Comparison of ENCODE assay signal across 28 cellular contexts in genomic region chr2:178899664-178900063, GRCh38.
"Had no signal": no experiment of that assay in that cellular context is flagged by ENCODE, and none has a peak within 500 bp of the region (broad histone marks: within the 10 kb centered on the region; RNA-seq: fewer than 3 reads in every experiment).

No MANE protein-coding gene starts in this region.

- DNase-seq: kidney glomerular epithelial cell; left cardiac atrium; left ventricle myocardium superior; lower lobe of right lung; mammary epithelial cell; mesenchymal stem cell; naive thymus-derived CD8-positive, alpha-beta T cell; nucleus accumbens; pancreas; posterior cingulate gyrus; right lobe of liver; stimulated activated CD4-positive, alpha-beta T cell treated with anti-CD3 and anti-CD28 coated beads, Interleukin-1b, Interleukin-23, amount 100 ng/mL, for 48 hours; stimulated activated CD4-positive, alpha-beta T cell treated with anti-CD3 and anti-CD28 coated beads, Interleukin-2, amount 100 ng/mL, for 48 hours; stimulated activated CD4-positive, alpha-beta T cell treated with anti-CD3 and anti-CD28 coated beads, Interleukin-4, amount 100 ng/mL, for 4 hours; stimulated activated CD8-positive, alpha-beta memory T cell treated with anti-CD3 and anti-CD28 coated beads, Interleukin-4, amount 100 ng/mL, for 48 hours; stimulated activated naive CD4-positive, alpha-beta T cell treated with Interleukin-2 at 50 U/mL for 16 hours; stimulated activated naive CD8-positive, alpha-beta T cell treated with anti-CD3 and anti-CD28 coated beads, Interleukin-15, amount 100 ng/mL, for 72 hours; substantia nigra; transverse colon; upper lobe of left lung had no signal

- H3K27me3 ChIP-seq: pancreas, right atrium auricular region, right lobe of liver, transverse colon, upper lobe of left lung, vagina had no signal

- H3K4me3 ChIP-seq: lower lobe of right lung, pancreas, right atrium auricular region, right lobe of liver, smooth muscle cell, transverse colon, upper lobe of left lung, vagina had no signal

- H3K4me2 ChIP-seq: smooth muscle cell had no signal

- FAIRE-seq: keratinocyte, pancreas had no signal

- H3K9me3 ChIP-seq: lower lobe of right lung, pancreas, right atrium auricular region, right lobe of liver, transverse colon, upper lobe of left lung, vagina had no signal

- ATAC-seq: left cardiac atrium; left lobe of liver; left ventricle myocardium superior; lower lobe of right lung; naive thymus-derived CD8-positive, alpha-beta T cell; pancreas; right lobe of liver; stimulated activated memory B cell treated with anti-CD40 and anti-IgM and Interleukin-4, amounts not matched to agents 10 μg/mL and 1 μg/mL and 100 μg/mL, for 72 hours; stimulated activated naive CD8-positive, alpha-beta T cell treated with anti-CD3 and anti-CD28 coated beads, Interleukin-15, amount 100 ng/mL, for 72 hours had no signal

- H3K36me3 ChIP-seq: lower lobe of right lung, pancreas, right atrium auricular region, right lobe of liver, transverse colon, upper lobe of left lung, vagina had no signal

- H3K4me3 Mint-ChIP-seq: naive thymus-derived CD8-positive, alpha-beta T cell; nephron; neural crest cell; stimulated activated memory B cell treated with anti-CD40 and anti-IgM and Interleukin-4, amounts not matched to agents 10 μg/mL and 1 μg/mL and 100 μg/mL, for 72 hours; stimulated activated naive CD8-positive, alpha-beta T cell treated with anti-CD3 and anti-CD28 coated beads, Interleukin-15, amount 100 ng/mL, for 72 hours had no signal

- H3K27me3 Mint-ChIP-seq: naive thymus-derived CD8-positive, alpha-beta T cell; stimulated activated memory B cell treated with anti-CD40 and anti-IgM and Interleukin-4, amounts not matched to agents 10 μg/mL and 1 μg/mL and 100 μg/mL, for 72 hours; stimulated activated naive CD8-positive, alpha-beta T cell treated with anti-CD3 and anti-CD28 coated beads, Interleukin-15, amount 100 ng/mL, for 72 hours had no signal

- H3K9me3 Mint-ChIP-seq: neural crest cell; stimulated activated memory B cell treated with anti-CD40 and anti-IgM and Interleukin-4, amounts not matched to agents 10 μg/mL and 1 μg/mL and 100 μg/mL, for 72 hours; stimulated activated naive CD8-positive, alpha-beta T cell treated with anti-CD3 and anti-CD28 coated beads, Interleukin-15, amount 100 ng/mL, for 72 hours had no signal

- H3K27ac ChIP-seq: lower lobe of right lung, pancreas, right atrium auricular region, right lobe of liver, transverse colon, upper lobe of left lung, vagina had no signal

- H3K27ac Mint-ChIP-seq: naive thymus-derived CD8-positive, alpha-beta T cell; stimulated activated memory B cell treated with anti-CD40 and anti-IgM and Interleukin-4, amounts not matched to agents 10 μg/mL and 1 μg/mL and 100 μg/mL, for 72 hours; stimulated activated naive CD8-positive, alpha-beta T cell treated with anti-CD3 and anti-CD28 coated beads, Interleukin-15, amount 100 ng/mL, for 72 hours had no signal

- H3K4me1 Mint-ChIP-seq: naive thymus-derived CD8-positive, alpha-beta T cell; neural crest cell; stimulated activated memory B cell treated with anti-CD40 and anti-IgM and Interleukin-4, amounts not matched to agents 10 μg/mL and 1 μg/mL and 100 μg/mL, for 72 hours; stimulated activated naive CD8-positive, alpha-beta T cell treated with anti-CD3 and anti-CD28 coated beads, Interleukin-15, amount 100 ng/mL, for 72 hours had no signal

- H3K4me1 ChIP-seq: lower lobe of right lung, pancreas, right atrium auricular region, right lobe of liver, transverse colon, upper lobe of left lung, vagina had no signal
